24 cellular contexts compared by ENCODE assay signal in genomic region chrX:115400960-115401359, GRCh38.
DNase-seq lines count a peak whose midpoint lies in the region; FAIRE-seq and TF ChIP-seq lines count a peak whose summit lies in the region.
"Had no signal": no experiment of that assay in that cellular context is flagged by ENCODE, and none has a peak within 500 bp of the region (broad histone marks: within the 10 kb centered on the region; RNA-seq: fewer than 3 reads in every experiment).

No MANE protein-coding gene starts in this region.

- no peaks in the 10 kb centered on the region for H3K4me1 ChIP-seq in tibial artery
- H3K4me1 ChIP-seq: esophagus squamous epithelium, gastroesophageal sphincter had no signal

- TF ChIP-seq CTCF in tibial artery (IDR thresholded peaks at IDR 0.05) = no peak

- no peak for FAIRE-seq in HTR-8/SVneo (lab: Jason Lieb, UNC)
- FAIRE-seq: colon, small intestine had no signal

- H3K9me3 ChIP-seq in tibial artery = no peaks in the 10 kb centered on the region
- H3K9me3 ChIP-seq: esophagus squamous epithelium, gastroesophageal sphincter had no signal

- DNase-seq in AG20443 (ENCODE audit: low spot score) (peak; percentile 7), NCI-H146 treated with DMSO at 0.1 percent for 48 hours (lab: John Stamatoyannopoulos, UW; ENCODE audit: unreplicated experiment) (peak; percentile 5), cerebellar cortex (ENCODE audit: low spot score) (peak; percentile 0), islet precursor cell (peak; percentile 56), NCI-H1048 (lab: John Stamatoyannopoulos, UW) (no peak), NCI-H187 (lab: John Stamatoyannopoulos, UW) (no peak), tibial artery (no peak), HTR-8/SVneo (ENCODE audit: insufficient read length, low spot score) (no peak)
- DNase-seq: activated CD4-positive, alpha-beta memory T cell treated with anti-CD3 and anti-CD28 coated beads for 36 hours; activated CD4-positive, CD25-positive, alpha-beta regulatory T cell; activated naive CD8-positive, alpha-beta T cell treated with anti-CD3 and anti-CD28 coated beads, Interleukin-2, amount 10 ng/mL, durations not matched to agents 7 days and 5 days; CD8-positive, alpha-beta memory T cell; esophagus squamous epithelium; GM23248; Kasumi-1; mammary epithelial cell; naive B cell; NCI-H187 treated with DMSO at 0.1 percent for 48 hours; NCI-H446; PC-3; SHP77; small intestine had no signal

- H3K27ac ChIP-seq in tibial artery = no peak overlapping the region
- H3K27ac ChIP-seq: esophagus squamous epithelium, gastroesophageal sphincter, GM23248 had no signal

- intact Hi-C loops in tibial artery (cut with DNase I; ENCODE audit: low total_unique reads) = no loop called here

- no peak overlapping the region for H3K4me3 ChIP-seq in tibial artery
- H3K4me3 ChIP-seq: esophagus squamous epithelium, gastroesophageal sphincter, GM23248 had no signal

- H3K27me3 ChIP-seq in tibial artery = no peaks in the 10 kb centered on the region
- H3K27me3 ChIP-seq: esophagus squamous epithelium, gastroesophageal sphincter had no signal

- no peaks in the 10 kb centered on the region for H3K36me3 ChIP-seq in tibial artery
- H3K36me3 ChIP-seq: esophagus squamous epithelium, gastroesophageal sphincter had no signal

Comparison
In these comparisons a context has a peak if more than half of its experiments do, and no peak if none do; other contexts are left out.
1. DNase-seq: peak in AG20443 (single experiment), NCI-H146 treated with DMSO at 0.1 percent for 48 hours (single experiment), cerebellar cortex (single experiment) and islet precursor cell (single experiment); none in NCI-H1048 (single experiment), NCI-H187 (0 of 2), tibial artery (0 of 2) and HTR-8/SVneo (single experiment).